Comparison of ENCODE assay signal across 33 cellular contexts in genomic region chr3:127539366-127540060, GRCh38.
"Had no signal": no experiment of that assay in that cellular context is flagged by ENCODE, and none has a peak within 500 bp of the region (broad histone marks: within the 10 kb centered on the region; RNA-seq: fewer than 3 reads in every experiment).

No MANE protein-coding gene starts in this region.

- H3K4me3 Mint-ChIP-seq: effector memory CD8-positive, alpha-beta T cell; naive thymus-derived CD8-positive, alpha-beta T cell; nephron progenitor cell; stimulated activated naive CD8-positive, alpha-beta T cell treated with anti-CD3 and anti-CD28 coated beads, Interleukin-15, amount 100 ng/mL, for 72 hours had no signal

- H3K79me2 ChIP-seq: parathyroid adenoma had no signal

- H3K27ac Mint-ChIP-seq: effector memory CD8-positive, alpha-beta T cell; naive thymus-derived CD8-positive, alpha-beta T cell; nephron progenitor cell; stimulated activated naive CD8-positive, alpha-beta T cell treated with anti-CD3 and anti-CD28 coated beads, Interleukin-15, amount 100 ng/mL, for 72 hours had no signal

- H3K9me3 Mint-ChIP-seq: effector memory CD8-positive, alpha-beta T cell; naive thymus-derived CD8-positive, alpha-beta T cell; nephron progenitor cell; stimulated activated naive CD8-positive, alpha-beta T cell treated with anti-CD3 and anti-CD28 coated beads, Interleukin-15, amount 100 ng/mL, for 72 hours had no signal

- H3K4me1 ChIP-seq: parathyroid adenoma, right atrium auricular region, uterus had no signal

- H3K36me3 ChIP-seq: esophagus squamous epithelium, heart right ventricle, left lung, prostate gland, right atrium auricular region, suprapubic skin, transverse colon, upper lobe of right lung, uterus had no signal

- H3K36me3 Mint-ChIP-seq: naive thymus-derived CD8-positive, alpha-beta T cell had no signal

- H3K9ac ChIP-seq: parathyroid adenoma had no signal

- H3K27ac ChIP-seq: coronary artery, esophagus squamous epithelium, heart right ventricle, left lung, parathyroid adenoma, prostate gland, right atrium auricular region, suprapubic skin, transverse colon, upper lobe of right lung, uterus had no signal

- H3K4me2 ChIP-seq: smooth muscle cell had no signal

- H2AFZ ChIP-seq: parathyroid adenoma had no signal

- DNase-seq: dermis blood vessel endothelial cell; effector memory CD8-positive, alpha-beta T cell; erythroblast; esophagus squamous epithelium; foreskin melanocyte; glutamatergic neuron; heart right ventricle; hippocampal formation; left cardiac atrium; left lung; mesenchymal stem cell; midbrain; naive thymus-derived CD8-positive, alpha-beta T cell; nephron progenitor cell; occipital lobe; stimulated activated CD4-positive, alpha-beta T cell treated with anti-CD3 and anti-CD28 coated beads, Interleukin-12 subunit alpha, Interleukin-12 subunit beta, amount 100 ng/mL, for 4 hours; stimulated activated CD4-positive, alpha-beta T cell treated with anti-CD3 and anti-CD28 coated beads, Interleukin-1b, Interleukin-23, amount 100 ng/mL, for 48 hours; stimulated activated CD4-positive, alpha-beta T cell treated with anti-CD3 and anti-CD28 coated beads, Interleukin-4, amount 100 ng/mL, for 1 hour; stimulated activated CD8-positive, alpha-beta memory T cell treated with anti-CD3 and anti-CD28 coated beads, Interleukin-4, amount 100 ng/mL, for 48 hours; stimulated activated naive CD4-positive, alpha-beta T cell; stimulated activated naive CD8-positive, alpha-beta T cell treated with anti-CD3 and anti-CD28 coated beads, Interleukin-15, amount 100 ng/mL, for 72 hours; transverse colon; upper lobe of right lung; uterus had no signal

- H3K9me3 ChIP-seq: esophagus squamous epithelium, heart right ventricle, left lung, prostate gland, right atrium auricular region, suprapubic skin, transverse colon, upper lobe of right lung, uterus had no signal

- ATAC-seq: effector memory CD8-positive, alpha-beta T cell; heart right ventricle; left cardiac atrium; left lung; naive thymus-derived CD8-positive, alpha-beta T cell; sciatic nerve; stimulated activated naive CD8-positive, alpha-beta T cell treated with anti-CD3 and anti-CD28 coated beads, Interleukin-15, amount 100 ng/mL, for 72 hours; upper lobe of right lung had no signal

- H3K27me3 ChIP-seq: left lung, right atrium auricular region, transverse colon, upper lobe of right lung, uterus had no signal

- FAIRE-seq: endometrium, islet of Langerhans had no signal

- H3K4me3 ChIP-seq: coronary artery, esophagus squamous epithelium, heart right ventricle, left lung, prostate gland, right atrium auricular region, smooth muscle cell, suprapubic skin, transverse colon, upper lobe of right lung, uterus had no signal
